ENCODE assay signal across 15 cellular contexts in the genomic region with DNA sequence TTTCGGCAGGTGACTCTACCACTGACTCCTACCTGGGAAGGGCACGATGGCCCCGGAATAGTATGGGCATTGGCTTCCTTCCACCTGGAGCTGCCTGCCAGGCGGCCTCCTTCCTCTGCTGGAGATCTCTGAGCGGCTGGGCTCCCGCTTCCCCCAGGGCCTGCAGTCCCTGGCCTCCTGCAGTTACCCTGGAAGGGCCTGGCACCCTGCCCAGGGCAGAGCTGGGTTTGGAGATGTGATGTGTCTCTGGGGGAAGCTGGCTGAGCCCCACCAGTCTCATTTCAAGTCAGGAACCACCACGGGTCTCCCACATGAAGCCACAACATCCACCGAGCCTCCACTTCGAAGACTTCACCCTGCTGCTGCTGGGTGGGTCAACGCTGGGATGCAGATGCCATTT.
"Had no signal": no experiment of that assay in that cellular context is flagged by ENCODE, and none has a peak within 500 bp of the region (broad histone marks: within the 10 kb centered on the region; RNA-seq: fewer than 3 reads in every experiment).

No MANE protein-coding gene starts in this region.

- H3K4me3 Mint-ChIP-seq: activated CD4-positive, alpha-beta T cell treated with anti-CD3 and anti-CD28 coated beads, Interleukin-2, amount 10 ng/mL, durations not matched to agents 7 days and 5 days; stimulated activated effector memory CD8-positive, alpha-beta T cell treated with anti-CD3 and anti-CD28 coated beads, Interleukin-12 subunit alpha, Interleukin-12 subunit beta, amount 100 ng/mL, for 72 hours; WTC11 had no signal

- H3K27ac ChIP-seq: breast epithelium, dorsolateral prefrontal cortex, neutrophil, suprapubic skin, upper lobe of left lung had no signal

- H3K4me1 ChIP-seq: breast epithelium, suprapubic skin, upper lobe of left lung had no signal

- FAIRE-seq: endometrium had no signal

- H3K36me3 ChIP-seq: breast epithelium, neutrophil, suprapubic skin, upper lobe of left lung had no signal

- ATAC-seq: activated naive CD4-positive, alpha-beta T cell treated with anti-CD3 and anti-CD28 coated beads, Interleukin-2, amount 50 U/mL, for 72 hours; esophagus mucosa; naive thymus-derived CD8-positive, alpha-beta T cell; right cardiac atrium; stimulated activated effector memory CD8-positive, alpha-beta T cell treated with anti-CD3 and anti-CD28 coated beads, Interleukin-12 subunit alpha, Interleukin-12 subunit beta, amount 100 ng/mL, for 72 hours; WTC11 had no signal

- H3K36me3 Mint-ChIP-seq: activated naive CD4-positive, alpha-beta T cell treated with anti-CD3 and anti-CD28 coated beads, Interleukin-2, amount 50 U/mL, for 72 hours; naive thymus-derived CD8-positive, alpha-beta T cell; stimulated activated effector memory CD8-positive, alpha-beta T cell treated with anti-CD3 and anti-CD28 coated beads, Interleukin-12 subunit alpha, Interleukin-12 subunit beta, amount 100 ng/mL, for 72 hours; WTC11 had no signal

- H3K27me3 Mint-ChIP-seq: activated CD4-positive, alpha-beta T cell treated with anti-CD3 and anti-CD28 coated beads, Interleukin-2, amount 10 ng/mL, durations not matched to agents 7 days and 5 days had no signal

- H3K9me3 Mint-ChIP-seq: activated CD4-positive, alpha-beta T cell treated with anti-CD3 and anti-CD28 coated beads, Interleukin-2, amount 10 ng/mL, durations not matched to agents 7 days and 5 days; activated naive CD4-positive, alpha-beta T cell treated with anti-CD3 and anti-CD28 coated beads, Interleukin-2, amount 50 U/mL, for 72 hours; naive thymus-derived CD8-positive, alpha-beta T cell; stimulated activated effector memory CD8-positive, alpha-beta T cell treated with anti-CD3 and anti-CD28 coated beads, Interleukin-12 subunit alpha, Interleukin-12 subunit beta, amount 100 ng/mL, for 72 hours; WTC11 had no signal

- H3K4me3 ChIP-seq: breast epithelium, lung, suprapubic skin, upper lobe of left lung had no signal

- H3K4me1 Mint-ChIP-seq: WTC11 had no signal

- H3K27ac Mint-ChIP-seq: stimulated activated effector memory CD8-positive, alpha-beta T cell treated with anti-CD3 and anti-CD28 coated beads, Interleukin-12 subunit alpha, Interleukin-12 subunit beta, amount 100 ng/mL, for 72 hours; WTC11 had no signal

- H3K27me3 ChIP-seq: upper lobe of left lung had no signal

- H3K9me3 ChIP-seq: breast epithelium, neutrophil, suprapubic skin, upper lobe of left lung had no signal

- DNase-seq: activated CD4-positive, alpha-beta T cell treated with anti-CD3 and anti-CD28 coated beads, Interleukin-2, amount 10 ng/mL, durations not matched to agents 7 days and 5 days; activated T-cell treated with anti-CD3 and anti-CD28 coated beads for 4 hours; dorsolateral prefrontal cortex; naive thymus-derived CD8-positive, alpha-beta T cell; upper lobe of left lung had no signal
